ENCODE assay signal across 19 cellular contexts in genomic region chr14:72906316-72906715, GRCh38. TPM values are rescaled to one million over a fixed set of nuclear protein-coding genes. Genes with fewer than 3 reads are reported as not detected.
A peak's percentile ranks its signal among the peaks of the same experiment; 100 is the strongest.
DNase-seq lines count a peak whose midpoint lies in the region; ATAC-seq and TF ChIP-seq lines count a peak whose summit lies in the region.
"Had no signal": no experiment of that assay in that cellular context is flagged by ENCODE, and none has a peak within 500 bp of the region (broad histone marks: within the 10 kb centered on the region; RNA-seq: fewer than 3 reads in every experiment).

No MANE protein-coding gene starts in this region.

- no peak overlapping the region for H2AFZ ChIP-seq in PC-3 (ENCODE audit: low read length)
- H2AFZ ChIP-seq in osteoblast (ENCODE audit: low read length): no peak overlapping the region

- no peaks in the 10 kb centered on the region for H3K36me3 ChIP-seq in PC-3 (ENCODE audit: low read depth, low read length)
- no peaks in the 10 kb centered on the region for H3K36me3 ChIP-seq in osteoblast (ENCODE audit: insufficient read depth, low read length)
- H3K36me3 ChIP-seq: ascending aorta, esophagus squamous epithelium, MG63, spleen, uterus had no signal

- H3F3A ChIP-seq in PC-3 (ENCODE audit: low read length, unreplicated experiment): no peaks in the 10 kb centered on the region

- BruUV-seq in PC-3 (replicated peaks; lab: Mats Ljungman, UMichigan): no TSS peak

- H3K9me3 ChIP-seq in PC-3 (ENCODE audit: low read length) (no peaks in the 10 kb centered on the region), osteoblast (ENCODE audit: low read depth, low read length) (no peaks in the 10 kb centered on the region)
- H3K9me3 ChIP-seq: ascending aorta, esophagus squamous epithelium, MG63, spleen, uterus had no signal

- intact Hi-C loops in PC-3 (cut with micrococcal nuclease): loop anchor here (5.0 kb wide), 1 partner anchor 269 kb away; no protein-coding TSS in a partner anchor

- H3K4me1 ChIP-seq in PC-3 (ENCODE audit: insufficient read depth, low read length) (peaks cover 31% of the 10 kb centered on the region), osteoblast (ENCODE audit: insufficient read depth, low read length) (peaks cover 35% of the 10 kb centered on the region)
- H3K4me1 ChIP-seq: uterus had no signal

- H4K20me1 ChIP-seq in PC-3 (ENCODE audit: low read length) (no peaks in the 10 kb centered on the region), osteoblast (ENCODE audit: insufficient read depth, low read length) (no peaks in the 10 kb centered on the region)

- no peak overlapping the region for H3K9ac ChIP-seq in PC-3 (ENCODE audit: low read length)

- DNase-seq in EH (ENCODE audit: low read depth) (peak; percentile 90), PC-3 (peak; percentile 27), epithelial cell of proximal tubule (ENCODE audit: low read depth) (peak; percentile 97), osteoblast (ENCODE audit: insufficient read length, low spot score, missing footprints) (no peak), NCI-H69 (lab: John Stamatoyannopoulos, UW) (no peak), NOMO-1 treated with DMSO at 0.1 percent for 48 hours (lab: John Stamatoyannopoulos, UW; ENCODE audit: unreplicated experiment) (no peak), medulla oblongata (ENCODE audit: extremely low spot score) (no peak)
- no peak for DNase-seq in activated CD8-positive, alpha-beta memory T cell treated with anti-CD3 and anti-CD28 coated beads, Interleukin-2, amount 50 U/mL, for 48 hours
- DNase-seq: dorsolateral prefrontal cortex, esophagus squamous epithelium, GDM1, MG63, NCI-H2029, NCI-H524, occipital lobe, spleen, uterus had no signal

- H3K4me3 ChIP-seq in PC-3 (ENCODE audit: low read length): no peak overlapping the region
- H3K4me3 ChIP-seq in epithelial cell of proximal tubule (ENCODE audit: low read depth, low read length): no peak overlapping the region
- no peak overlapping the region for H3K4me3 ChIP-seq in osteoblast (ENCODE audit: insufficient read depth, low read length)
- H3K4me3 ChIP-seq: ascending aorta, dorsolateral prefrontal cortex, esophagus squamous epithelium, MG63, spleen, uterus had no signal

- H3K27ac ChIP-seq in PC-3 (ENCODE audit: low read length) (no peak overlapping the region), osteoblast (ENCODE audit: low read depth, low read length) (no peak overlapping the region)
- H3K27ac ChIP-seq: ascending aorta, dorsolateral prefrontal cortex, esophagus squamous epithelium, spleen, uterus, VCaP had no signal

- ATAC-seq in PC-3: no peak

- TF ChIP-seq CTCF in PC-3 (conservative IDR thresholded peaks at IDR 0.05; ENCODE audit: low read depth, low read length) (no peak), epithelial cell of proximal tubule (conservative IDR thresholded peaks at IDR 0.05; ENCODE audit: low read depth, low read length) (no peak), osteoblast (IDR thresholded peaks at IDR 0.05; ENCODE audit: extremely low read depth, low read depth, low read length) (no peak)

- H3K79me2 ChIP-seq in PC-3 (ENCODE audit: low read length) (no peaks in the 10 kb centered on the region), osteoblast (ENCODE audit: insufficient read depth, low read length) (no peaks in the 10 kb centered on the region)

- H3K27me3 ChIP-seq in PC-3 (ENCODE audit: low read length): no peaks in the 10 kb centered on the region
- no peaks in the 10 kb centered on the region for H3K27me3 ChIP-seq in osteoblast (ENCODE audit: insufficient read depth, low read length)
- H3K27me3 ChIP-seq: ascending aorta, dorsolateral prefrontal cortex, MG63, uterus had no signal

- no peaks in the 10 kb centered on the region for H3K9me2 ChIP-seq in PC-3 (replicated peaks; ENCODE audit: low read length)

- POLR2A ChIA-PET in PC-3 (lab: Charles Lee; ENCODE audit: unreplicated experiment): interaction anchor here (0.7 kb wide), 1 partner anchor 154 kb away, joined by 3 read pairs; no protein-coding TSS in a partner anchor

- H3K4me2 ChIP-seq in PC-3 (ENCODE audit: low read length) (no peak overlapping the region; the same call in 1 of the 2 replicates), osteoblast (ENCODE audit: insufficient read depth, low read length) (peak overlapping the region; percentile 41)

- CTCF ChIA-PET in PC-3 (lab: Charles Lee): interaction anchor here (0.5 to 3.4 kb wide), 2 partner anchors 257 to 392 kb away, joined by 5 to 58 read pairs; no protein-coding TSS in a partner anchor

RNA-seq across cellular contexts. Expression of gene DPF3, which starts 12.4 kb away (rescaled TPM):
- total RNA-seq in PC-3 (2014; rRNA removed): 16.6 and 30.5 TPM in 2 replicates
- 0.86 and 0.94 TPM in 2 replicates for total RNA-seq in epithelial cell of proximal tubule
- 0.59 and 1.8 TPM in 2 replicates for total RNA-seq in osteoblast

RNA-seq across cellular contexts. Expression of gene DCAF4, which starts 19.9 kb away (rescaled TPM):
- total RNA-seq in PC-3 (2014; rRNA removed) (55.8 and 56.8 TPM in 2 replicates), epithelial cell of proximal tubule (26.6 and 30.9 TPM in 2 replicates), osteoblast (18.3 and 21.0 TPM in 2 replicates)

Comparison
In these comparisons a context has a peak if more than half of its experiments do, and no peak if none do; other contexts are left out.
1. DNase-seq: peak in EH (single experiment), PC-3 (single experiment) and epithelial cell of proximal tubule (single experiment); none in osteoblast (single experiment), NCI-H69 (single experiment), activated CD8-positive, alpha-beta memory T cell treated with anti-CD3 and anti-CD28 coated beads, Interleukin-2, amount 50 U/mL, for 48 hours (single experiment), NOMO-1 treated with DMSO at 0.1 percent for 48 hours (single experiment) and medulla oblongata (single experiment).